In genomic region chr3:183178512-183178832, GRCh38 we compare ENCODE assay signal across 9 cellular contexts. TPM values are rescaled to one million over a fixed set of nuclear protein-coding genes. Genes with fewer than 3 reads are reported as not detected.
DNase-seq lines count a peak whose midpoint lies in the region; ATAC-seq, FAIRE-seq and TF ChIP-seq lines count a peak whose summit lies in the region.
"Had no signal": no experiment of that assay in that cellular context is flagged by ENCODE, and none has a peak within 500 bp of the region (broad histone marks: within the 10 kb centered on the region; RNA-seq: fewer than 3 reads in every experiment).

No MANE protein-coding gene starts in this region.

- H3K36me3 Mint-ChIP-seq in activated CD4-positive, alpha-beta T cell treated with anti-CD3 and anti-CD28 coated beads, Interleukin-2, amount 10 ng/mL, durations not matched to agents 7 days and 5 days (ENCODE audit: low read depth), result no peaks in the 10 kb centered on the region

- CTCF ChIA-PET in activated CD4-positive, alpha-beta T cell treated with anti-CD3 and anti-CD28 coated beads, Interleukin-2, amount 10 ng/mL, durations not matched to agents 7 days and 5 days (lab: Charles Lee), result interaction anchor here (0.6 to 1.5 kb wide), 5 partner anchors 13 to 210 kb away, joined by 3 to 5 read pairs (median 3); no protein-coding TSS in a partner anchor
- CTCF ChIA-PET in K562 (lab: Yijun Ruan, JAX; ENCODE audit: low intra/inter-chr PET ratio), result interaction anchor here (0.8 kb wide), 1 partner anchor 56 kb away, joined by 4 read pairs; no protein-coding TSS in a partner anchor

- peak overlapping the region in 1 of 2 experiments; percentile 70; a peak in 2 of 4 replicates for H3K9ac ChIP-seq in K562 (ENCODE audit: insufficient read depth in 1 of 2, low read depth in 2 of 2, low read length in 2 of 2)

- peak overlapping the region; percentile 68 for H3K4me3 Mint-ChIP-seq in activated CD4-positive, alpha-beta T cell treated with anti-CD3 and anti-CD28 coated beads, Interleukin-2, amount 10 ng/mL, durations not matched to agents 7 days and 5 days

- ATAC-seq in K562 (no peak), lung (ENCODE audit: insufficient read depth, low FRiP score) (no peak), foreskin keratinocyte (no peak)

- WGBS in K562 (ENCODE audit: insufficient coverage, low coverage, missing lambda C conversion rate), result 0% methylated on average over 6 of the region's 6 CpGs
- WGBS in lung, 2 donors, result 4 to 5% methylated on average over 6 of the region's 6 CpGs
- WGBS in thymus, result 9% methylated on average over 6 of the region's 6 CpGs

- H3K4me3 ChIP-seq in K562 (peak overlapping the region; percentile 50), lung (peak overlapping the region; percentile 21), thymus (ENCODE audit: low read length) (peak overlapping the region; percentile 40)

- intact Hi-C loops in K562 (cut with micrococcal nuclease), result loop anchor here (5.0 kb wide), 1 partner anchor 266 kb away; no protein-coding TSS in a partner anchor

- no peak for DNase-seq in activated CD4-positive, alpha-beta T cell treated with anti-CD3 and anti-CD28 coated beads, Interleukin-2, amount 10 ng/mL, durations not matched to agents 7 days and 5 days
- DNase-seq in activated CD4-positive, alpha-beta T cell treated with anti-CD3 and anti-CD28 coated beads for 4 hours, result no peak
- DNase-seq in K562 (ENCODE audit: extremely low read depth in 1 of 4, low spot score in 3 of 4) (no peak), lung (ENCODE audit: low spot score) (no peak), NOMO-1 treated with DMSO at 0.1 percent for 48 hours (lab: John Stamatoyannopoulos, UW; ENCODE audit: unreplicated experiment) (no peak), foreskin keratinocyte (no peak), G401 (ENCODE audit: low spot score) (no peak)

- no peak for TF ChIP-seq RAD21 in K562 (CRISPR knock-in tag; conservative IDR thresholded peaks at IDR 0.05 in 1 of 2, IDR thresholded peaks at IDR 0.05 in 1 of 2)

- TF ChIP-seq CTCF in K562 (IDR thresholded peaks at IDR 0.05 in 2 of 3, conservative IDR thresholded peaks at IDR 0.05 in 1 of 3; ENCODE audit: insufficient read depth in 2 of 3, low read depth in 1 of 3, low read length in 3 of 3) (no peak), lung (IDR thresholded peaks at IDR 0.05; ENCODE audit: control extremely low read depth, extremely low read depth) (no peak), foreskin keratinocyte (conservative IDR thresholded peaks at IDR 0.05) (no peak)

- no peaks in the 10 kb centered on the region for H4K20me1 ChIP-seq in K562 (replicated peaks; ENCODE audit: control insufficient read depth, insufficient read depth, low read length)

- FAIRE-seq in K562 (lab: Jason Lieb, UNC), result no peak

- H3K4me2 ChIP-seq in K562 (ENCODE audit: insufficient read depth, low read length), result peak overlapping the region; percentile 80

- peaks cover 0 to 25% of the 10 kb centered on the region in 2 experiments; a peak in 2 of 5 replicates for H3K4me1 ChIP-seq in K562 (replicated peaks in 1 of 2; ENCODE audit: control insufficient read depth in 2 of 2, insufficient read depth in 2 of 2, low read length in 2 of 2)
- peaks cover 0 to 5% of the 10 kb centered on the region in 2 donors for H3K4me1 ChIP-seq in lung (ENCODE audit: control insufficient read depth in 2 of 2, insufficient read depth in 2 of 2, low read length in 2 of 2)
- H3K4me1 ChIP-seq in thymus (ENCODE audit: control insufficient read depth, insufficient read depth, low read length), result peaks cover 3% of the 10 kb centered on the region
- no peaks in the 10 kb centered on the region for H3K4me1 ChIP-seq in foreskin keratinocyte

- no peak overlapping the region for H3K27ac ChIP-seq in K562 (ENCODE audit: extremely low read depth, low read depth, low read length)
- H3K27ac ChIP-seq in lung (ENCODE audit: low read depth in 1 of 2, low read length in 1 of 2), result no peak overlapping the region
- no peak overlapping the region for H3K27ac ChIP-seq in thymus (ENCODE audit: low read depth)
- H3K27ac ChIP-seq in foreskin keratinocyte, result no peak overlapping the region
- H3K27ac ChIP-seq: C4-2B had no signal

- H3K27ac Mint-ChIP-seq in activated CD4-positive, alpha-beta T cell treated with anti-CD3 and anti-CD28 coated beads, Interleukin-2, amount 10 ng/mL, durations not matched to agents 7 days and 5 days, result no peak overlapping the region

- peaks cover 41% of the 10 kb centered on the region for H3K27me3 Mint-ChIP-seq in activated CD4-positive, alpha-beta T cell treated with anti-CD3 and anti-CD28 coated beads, Interleukin-2, amount 10 ng/mL, durations not matched to agents 7 days and 5 days

- in situ Hi-C loops in K562 (cut with MboI), result no loop called here
- in situ Hi-C loops in G401 (cut with HindIII; ENCODE audit: low sequenced_read_pairs), result no loop called here

- no peaks in the 10 kb centered on the region for H3K9me3 ChIP-seq in K562 (replicated peaks; ENCODE audit: control insufficient read depth, insufficient read depth, low read depth, low read length)
- H3K9me3 ChIP-seq in lung (ENCODE audit: control insufficient read depth in 2 of 2, insufficient read depth in 1 of 2, low read length in 1 of 2), result peaks cover 0 to 3% of the 10 kb centered on the region in 2 donors
- no peaks in the 10 kb centered on the region for H3K9me3 ChIP-seq in thymus (ENCODE audit: control insufficient read depth)

- H2AFZ ChIP-seq in K562 (ENCODE audit: low read depth, low read length), result peak overlapping the region; percentile 78

- peaks cover 0 to 29% of the 10 kb centered on the region in 2 experiments; a peak in 3 of 5 replicates for H3K27me3 ChIP-seq in K562 (ENCODE audit: control insufficient read depth in 2 of 2, insufficient read depth in 2 of 2, low read length in 2 of 2)
- no peaks in the 10 kb centered on the region for H3K27me3 ChIP-seq in lung (ENCODE audit: control insufficient read depth, insufficient read depth)
- H3K27me3 ChIP-seq in thymus (ENCODE audit: control insufficient read depth, insufficient read depth), result peaks cover 16% of the 10 kb centered on the region
- H3K27me3 ChIP-seq in foreskin keratinocyte, result peaks cover 30% of the 10 kb centered on the region

- H3K36me3 ChIP-seq in K562 (ENCODE audit: control insufficient read depth, insufficient read depth, low read length), result no peaks in the 10 kb centered on the region
- no peaks in the 10 kb centered on the region for H3K36me3 ChIP-seq in lung (ENCODE audit: control insufficient read depth in 2 of 2, insufficient read depth in 2 of 2, low read length in 2 of 2)
- H3K36me3 ChIP-seq in thymus (ENCODE audit: control insufficient read depth, insufficient read depth), result no peaks in the 10 kb centered on the region

- no peak for TF ChIP-seq POLR2A in K562 (conservative IDR thresholded peaks at IDR 0.05)

- no peaks in the 10 kb centered on the region for H3K79me2 ChIP-seq in K562 (ENCODE audit: control insufficient read depth, insufficient read depth, low read length)

- H3K9me1 ChIP-seq in K562 (ENCODE audit: control insufficient read depth, insufficient read depth, low read length), result no peaks in the 10 kb centered on the region

- no peaks in the 10 kb centered on the region for H3K9me3 Mint-ChIP-seq in activated CD4-positive, alpha-beta T cell treated with anti-CD3 and anti-CD28 coated beads, Interleukin-2, amount 10 ng/mL, durations not matched to agents 7 days and 5 days

- POLR2A ChIA-PET in activated CD4-positive, alpha-beta T cell treated with anti-CD3 and anti-CD28 coated beads, Interleukin-2, amount 10 ng/mL, durations not matched to agents 7 days and 5 days (lab: Charles Lee), result no interaction called here
- POLR2A ChIA-PET in K562 (lab: Yijun Ruan, JAX), result interaction anchor here (1.1 kb wide), 1 partner anchor 206 kb away, joined by 3 read pairs; no protein-coding TSS in a partner anchor

- H3K4me1 Mint-ChIP-seq in activated CD4-positive, alpha-beta T cell treated with anti-CD3 and anti-CD28 coated beads, Interleukin-2, amount 10 ng/mL, durations not matched to agents 7 days and 5 days, result peaks cover 14% of the 10 kb centered on the region

- no TSS peak for BruUV-seq in K562 (replicated peaks; lab: Mats Ljungman, UMichigan)

- no peak for TF ChIP-seq EP300 in K562 (IDR thresholded peaks at IDR 0.05; ENCODE audit: low read length)

TF ChIP-seq in K562, 482 proteins besides CTCF, POLR2A, EP300 and RAD21 (continues in another document):
- TF ChIP-seq ETS2 (tag; IDR thresholded peaks at IDR 0.05; ENCODE audit: borderline replicate concordance, poor library complexity, severe bottlenecking), result no peak

RNA-seq across cellular contexts. Expression of gene LAMP3, which starts 15.9 kb away (rescaled TPM):
- total RNA-seq in activated CD4-positive, alpha-beta T cell treated with anti-CD3 and anti-CD28 coated beads, Interleukin-2, amount 10 ng/mL, durations not matched to agents 7 days and 5 days, result 10 to 100 TPM; 16.3 to 23.2 TPM
- total RNA-seq in K562 (2011; cell fraction: chromatin; rRNA removed; ENCODE audit: low replicate concordance), result 0.37 and 0.84 TPM in 2 replicates
- total RNA-seq in K562 (2011; cell fraction: nucleolus; rRNA removed), result 0.17 and 0.26 TPM in 2 replicates
- 0.31 and 0.44 TPM in 2 replicates for total RNA-seq in K562 (2011; cell fraction: nucleoplasm; rRNA removed)
- 0.27 and 0.57 TPM in 2 replicates for total RNA-seq in K562 (2014; rRNA removed)
- 0.67 and 0.91 TPM in 2 replicates for total RNA-seq in K562 (2014; rRNA removed; fragmentation: Illumina TruSeq; extraction: Trizol)
- 0.33 and 0.34 TPM in 2 replicates for total RNA-seq in K562 (2015; rRNA removed; fragmentation: Illumina TruSeq; extraction: Trizol)
- 0.65 and 0.82 TPM in 2 replicates for total RNA-seq in K562 (2021)
- polyA plus RNA-seq in K562 (2011; rRNA removed), result 0.35 and 0.51 TPM in 2 replicates
- 0.24 and 0.34 TPM in 2 replicates for polyA plus RNA-seq in K562 (2011; cell fraction: cytosol; rRNA removed)
- 0.23 and 0.29 TPM in 2 replicates for polyA plus RNA-seq in K562 (2011; cell fraction: nucleus; rRNA removed)
- 0.86 and 12.2 TPM in 2 replicates for polyA plus RNA-seq in K562 (2012)
- 1.5 and 1.8 TPM in 2 replicates for polyA plus RNA-seq in K562 (2014; fragmentation: Illumina TruSeq; extraction: Trizol)
- polyA plus RNA-seq in K562 (2014; fragmentation: Nextera tagmentation; extraction: Ambion mirVana), result under 1 TPM; 0.50 to 0.59 TPM
- 0.48 and 0.58 TPM in 2 replicates for polyA plus RNA-seq in K562 (2014; rRNA removed)
- polyA minus RNA-seq in K562 (2011; rRNA and poly(A)+ RNA removed), result 0.32 and 0.75 TPM in 2 replicates
- polyA minus RNA-seq in K562 (2011; cell fraction: cytosol; rRNA and poly(A)+ RNA removed), result not detected in 2 replicates
- polyA minus RNA-seq in K562 (2011; cell fraction: nucleus; rRNA and poly(A)+ RNA removed), result 0.27 TPM in 1 of 2 replicates, not detected in the other
- total RNA-seq in lung, result 100 to 1,000 TPM; 220 to 243 TPM
- 100 to 1,000 TPM; 162 to 257 TPM for polyA plus RNA-seq in lung
- polyA plus RNA-seq in thymus, result 29.4 TPM
- total RNA-seq in foreskin keratinocyte, result 3.4 and 4.0 TPM in 2 replicates
- 2.1 and 2.5 TPM in 2 replicates for polyA plus RNA-seq in foreskin keratinocyte
- not detected in 2 replicates for total RNA-seq in G401 (2014; rRNA removed; shearing (Covaris generic))

Comparison
In these comparisons a context has a peak if more than half of its experiments do, and no peak if none do; other contexts are left out.
1. RNA of gene LAMP3, which starts 15.9 kb away (total RNA-seq): 220 to 243 TPM in lung; 16.3 to 23.2 TPM in activated CD4-positive, alpha-beta T cell treated with anti-CD3 and anti-CD28 coated beads, Interleukin-2, amount 10 ng/mL, durations not matched to agents 7 days and 5 days, 3.4 to 4.0 TPM in foreskin keratinocyte, 0.17 to 0.91 TPM in K562 and not detected in G401; every median in the first group is over 4 times any median in the second.
2. Peak in every context shown above with its lines, with median percentiles within 50 percentile points of each other: H3K4me3 ChIP-seq.